In genomic region chr1:203672354-203672753, GRCh38 we compare ENCODE assay signal across 9 cellular contexts. TPM values are rescaled to one million over a fixed set of nuclear protein-coding genes. Genes with fewer than 3 reads are reported as not detected.
DNase-seq lines count a peak whose midpoint lies in the region; ATAC-seq, FAIRE-seq and TF ChIP-seq lines count a peak whose summit lies in the region.
"Had no signal": no experiment of that assay in that cellular context is flagged by ENCODE, and none has a peak within 500 bp of the region (broad histone marks: within the 10 kb centered on the region; RNA-seq: fewer than 3 reads in every experiment).

No MANE protein-coding gene starts in this region.

- DNase-seq in LHCN-M2 (ENCODE audit: low read depth) (peak; percentile 60), anterior cingulate cortex (lab: John Stamatoyannopoulos, UW) (peak in 35 of 58 donors; percentile 16 to 72 (median 39)), hepatic stellate cell (ENCODE audit: low spot score) (peak; percentile 66), NCI-H2081 treated with DMSO at 0.1 percent for 48 hours (lab: John Stamatoyannopoulos, UW) (no peak), NCI-H1436 (lab: John Stamatoyannopoulos, UW) (no peak), GM12892 (ENCODE audit: insufficient read length) (no peak)

- no peak for FAIRE-seq in GM12892 (lab: Jason Lieb, UNC)
- FAIRE-seq: TTC549 had no signal

- TF ChIP-seq POLR2A in GM12892 (IDR thresholded peaks at IDR 0.05; ENCODE audit: low read depth, low read length): no peak

- no peak for ATAC-seq in HG03135 (IDR thresholded peaks at IDR 0.05; ENCODE audit: unreplicated experiment)

- H3K4me3 ChIP-seq in skin epidermis: no peak overlapping the region

- H3K27ac ChIP-seq in skin epidermis: peak overlapping the region in 17 of 21 experiments; percentile 40 to 89 (median 77)

RNA-seq across cellular contexts. Expression of gene ATP2B4, which starts 45.7 kb away (rescaled TPM):
- 24.8 and 25.8 TPM in 2 replicates for total RNA-seq in LHCN-M2 (2014; rRNA removed)
- 17.4 TPM for polyA plus RNA-seq in LHCN-M2 (2012)
- polyA plus RNA-seq in GM12892 (2012; ENCODE audit: missing spikeins): 3.3 TPM

Comparison
In these comparisons a context has a peak if more than half of its experiments do, and no peak if none do; other contexts are left out.
1. DNase-seq: peak in LHCN-M2 (single experiment), anterior cingulate cortex (35 of 58) and hepatic stellate cell (single experiment); none in NCI-H2081 treated with DMSO at 0.1 percent for 48 hours (single experiment), NCI-H1436 (single experiment) and GM12892 (single experiment).